8 cellular contexts compared by ENCODE assay signal in the genomic region with DNA sequence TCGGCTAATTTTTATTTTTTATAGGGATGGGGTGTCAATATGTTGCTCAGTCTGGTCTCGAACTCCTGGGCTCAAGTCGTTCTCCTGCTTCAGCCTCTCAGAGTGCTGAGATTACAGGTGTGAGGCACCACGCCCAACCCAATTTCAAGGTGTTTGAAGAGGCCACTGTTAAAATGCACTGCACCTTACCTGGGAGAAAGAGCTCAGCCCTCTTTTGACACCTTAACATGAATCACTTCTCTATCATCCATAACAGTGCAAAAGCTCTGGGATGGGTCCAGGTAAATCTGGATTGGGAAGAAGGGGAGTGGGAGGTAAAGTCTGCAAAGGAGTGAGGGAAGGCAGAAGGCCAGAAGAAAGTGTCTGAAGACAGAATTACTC. TPM values are rescaled to one million over a fixed set of nuclear protein-coding genes. Genes with fewer than 3 reads are reported as not detected.
DNase-seq lines count a peak whose midpoint lies in the region; ATAC-seq, FAIRE-seq and TF ChIP-seq lines count a peak whose summit lies in the region.

No MANE protein-coding gene starts in this region.

- in situ Hi-C loops in HepG2 (cut with HindIII; ENCODE audit: extremely low pct_ligation_motif_present, low pct_unique_long_range_greater_than_20kb), result no loop called here

- no peaks in the 10 kb centered on the region for H4K20me1 ChIP-seq in HepG2 (ENCODE audit: insufficient read depth, low read length)

- H3K9ac ChIP-seq in adipocyte (ENCODE audit: low read length) (peak overlapping the region; percentile 99), HepG2 (ENCODE audit: insufficient read depth, low read depth, low read length) (peak overlapping the region; percentile 93; the same call in 1 of the 2 replicates)

- intact Hi-C loops in HepG2 (cut with micrococcal nuclease; ENCODE audit: unreplicated experiment) (loop anchor here (5.0 kb wide), 1 partner anchor 43 kb away; the partner anchor contains the start of gene ZNF212), tibial artery (cut with DNase I; ENCODE audit: low total_unique reads) (no loop called here)

- H3K27ac ChIP-seq in HepG2 (ENCODE audit: extremely low read length, insufficient read depth, low read length), result no peak overlapping the region
- peak overlapping the region; percentile 82 to 87 for H3K27ac ChIP-seq in tibial artery

- H3K36me3 ChIP-seq in adipocyte (ENCODE audit: control insufficient read depth, insufficient read depth, low read length, severe bottlenecking) (peaks cover 17% of the 10 kb centered on the region), HepG2 (replicated peaks in 1 of 2; ENCODE audit: control insufficient read depth in 1 of 2, insufficient read depth in 2 of 2, low read length in 2 of 2) (peaks cover 9 to 17% of the 10 kb centered on the region in 2 experiments; a peak in 4 of 5 replicates), tibial artery (peaks cover 18 to 20% (median 20%) of the 10 kb centered on the region in 3 donors)

- H3K4me1 Mint-ChIP-seq in activated T-cell treated with anti-CD3 and anti-CD28 coated beads, Interleukin-2, amount 50 U/mL, for 4 hours (ENCODE audit: low read depth), result peaks cover 40% of the 10 kb centered on the region

- TF ChIP-seq EP300 in HepG2 (IDR thresholded peaks at IDR 0.05; ENCODE audit: low read depth in 2 of 2, low read length in 2 of 2) (no peak), HepG2 (CRISPR knock-in tag; IDR thresholded peaks at IDR 0.05; ENCODE audit: borderline replicate concordance) (no peak)

- H3K4me3 Mint-ChIP-seq in activated T-cell treated with anti-CD3 and anti-CD28 coated beads, Interleukin-2, amount 50 U/mL, for 4 hours, result peak overlapping the region; percentile 87

- POLR2A ChIA-PET in HepG2 (lab: Yijun Ruan, JAX), result interaction anchor here (0.8 to 1.7 kb wide), 7 partner anchors 9 to 140 kb away, joined by 3 to 9 read pairs (median 4); partner anchors contain the start of genes ZNF398, ZNF425 and ZNF783

- peak overlapping the region; percentile 95 for H3K4me3 ChIP-seq in adipocyte (ENCODE audit: low read length)
- H3K4me3 ChIP-seq in HepG2 (replicated peaks in 1 of 3; ENCODE audit: insufficient read depth in 1 of 3, low read depth in 2 of 3, low read length in 3 of 3), result peak overlapping the region; percentile 81 to 92 (median 90)
- peak overlapping the region; percentile 77 to 88 for H3K4me3 ChIP-seq in tibial artery

- no peak for TF ChIP-seq CTCF in HepG2 (CRISPR knock-in tag; IDR thresholded peaks at IDR 0.05)
- TF ChIP-seq CTCF in tibial artery (IDR thresholded peaks at IDR 0.05), result no peak

- peak overlapping the region; percentile 83 for H2AFZ ChIP-seq in HepG2 (ENCODE audit: low read length)

- peaks cover 31% of the 10 kb centered on the region for H3K79me2 ChIP-seq in HepG2 (ENCODE audit: insufficient read depth, low read length)

- H3K9me3 ChIP-seq in adipocyte (ENCODE audit: control insufficient read depth, low read length) (no peaks in the 10 kb centered on the region), HepG2 (ENCODE audit: low read length) (no peaks in the 10 kb centered on the region), tibial artery (no peaks in the 10 kb centered on the region)

- DNase-seq in activated T-cell treated with anti-CD3 and anti-CD28 coated beads, Interleukin-2, amount 50 U/mL, for 4 hours, result no peak
- DNase-seq in activated T-cell treated with anti-CD3 and anti-CD28 coated beads, Interleukin-2, amount 50 U/mL, for 48 hours, result no peak
- DNase-seq in adipocyte (ENCODE audit: low read depth) (no peak), HepG2 (ENCODE audit: low spot score) (no peak), tibial artery (no peak), RKO (ENCODE audit: low spot score) (no peak), mucosa of gallbladder (ENCODE audit: low spot score) (no peak)

- CTCF ChIA-PET in HepG2 (lab: Yijun Ruan, JAX; ENCODE audit: low intra/inter-chr PET ratio, low total read pairs), result interaction anchor here (1.0 kb wide), 1 partner anchor 47 kb away, joined by 4 read pairs; the partner anchor contains the start of gene ZNF398

- 33% methylated on average over 4 of the region's 4 CpGs for WGBS in HepG2 (ENCODE audit: low lambda C conversion rate)

- ATAC-seq in activated T-cell treated with anti-CD3 and anti-CD28 coated beads, Interleukin-2, amount 50 U/mL, for 4 hours, result no peak
- ATAC-seq in HepG2 (0 out of 3 replicates have a peak, but pooled peaks have one; percentile 0), HG03108 (IDR thresholded peaks at IDR 0.05; ENCODE audit: unreplicated experiment) (no peak)

- TF ChIP-seq RAD21 in HepG2 (CRISPR knock-in tag; IDR thresholded peaks at IDR 0.05), result no peak

- H3K27me3 Mint-ChIP-seq in activated T-cell treated with anti-CD3 and anti-CD28 coated beads, Interleukin-2, amount 50 U/mL, for 4 hours (ENCODE audit: low read depth), result no peaks in the 10 kb centered on the region

- H3K27me3 ChIP-seq in adipocyte (replicated peaks; ENCODE audit: control insufficient read depth, insufficient read depth, low read length), result no peaks in the 10 kb centered on the region
- peaks cover 0 to 7% of the 10 kb centered on the region in 2 experiments; a peak in 2 of 5 replicates for H3K27me3 ChIP-seq in HepG2 (ENCODE audit: control insufficient read depth in 1 of 2, insufficient read depth in 2 of 2, low read length in 2 of 2)
- no peaks in the 10 kb centered on the region for H3K27me3 ChIP-seq in tibial artery

- no peaks in the 10 kb centered on the region for H3K9me3 Mint-ChIP-seq in activated T-cell treated with anti-CD3 and anti-CD28 coated beads, Interleukin-2, amount 50 U/mL, for 4 hours

- no peak for FAIRE-seq in HepG2 (lab: Jason Lieb, UNC)

- H3K4me1 ChIP-seq in adipocyte (ENCODE audit: control insufficient read depth, insufficient read depth, low read length) (peaks cover 16% of the 10 kb centered on the region), HepG2 (ENCODE audit: insufficient read depth, low read length) (peaks cover 32% of the 10 kb centered on the region), tibial artery (peaks cover 0 to 30% (median 23%) of the 10 kb centered on the region in 4 donors)

- no TSS peak for BruUV-seq in HepG2 (replicated peaks; lab: Mats Ljungman, UMichigan)

- H3K4me2 ChIP-seq in HepG2 (ENCODE audit: low read depth, low read length), result peak overlapping the region; percentile 95

- H3K36me3 Mint-ChIP-seq in activated T-cell treated with anti-CD3 and anti-CD28 coated beads, Interleukin-2, amount 50 U/mL, for 4 hours (ENCODE audit: insufficient read depth), result peaks cover 15% of the 10 kb centered on the region

- no peak for TF ChIP-seq POLR2A in HepG2 (IDR thresholded peaks at IDR 0.05; ENCODE audit: insufficient read depth in 1 of 2, low read depth in 2 of 2, low read length in 2 of 2)

RNA-seq across cellular contexts. Expression of gene ZNF282, which starts 0.6 kb away (rescaled TPM):
- 10 to 100 TPM; 36.1 to 39.7 (median 38.3) TPM for total RNA-seq in activated T-cell treated with anti-CD3 and anti-CD28 coated beads, Interleukin-2, amount 50 U/mL, for 4 hours
- 19.3 and 20.9 TPM in 2 replicates for total RNA-seq in HepG2 (2016; rRNA removed; fragmentation: Illumina TruSeq; extraction: Trizol)
- 2.7 and 2.9 TPM in 2 replicates for total RNA-seq in HepG2 (2016; cell fraction: cytosol; rRNA removed; fragmentation: Illumina TruSeq; extraction: Trizol; ENCODE audit: low read depth)
- 15.5 and 23.4 TPM in 2 replicates for total RNA-seq in HepG2 (2016; cell fraction: insoluble cytoplasmic fraction; rRNA removed; fragmentation: Illumina TruSeq; extraction: Trizol)
- 7.4 and 7.5 TPM in 2 replicates for total RNA-seq in HepG2 (2016; cell fraction: membrane; rRNA removed; fragmentation: Illumina TruSeq; extraction: Trizol)
- 14.8 and 18.0 TPM in 2 replicates for total RNA-seq in HepG2 (2016; cell fraction: nucleus; rRNA removed; fragmentation: Illumina TruSeq; extraction: Trizol)
- 9.1 and 12.5 TPM in 2 replicates for polyA plus RNA-seq in HepG2 (2011; rRNA removed)
- 8.6 and 11.7 TPM in 2 replicates for polyA plus RNA-seq in HepG2 (2011; cell fraction: cytosol; rRNA removed)
- polyA plus RNA-seq in HepG2 (2011; cell fraction: nucleus; rRNA removed), result 18.1 and 20.6 TPM in 2 replicates
- polyA plus RNA-seq in HepG2 (2012), result 12.3 and 12.4 TPM in 2 replicates
- polyA plus RNA-seq in HepG2 (2016; cell fraction: cytosol; fragmentation: Illumina TruSeq; extraction: Trizol; ENCODE audit: low read depth), result 1.3 and 1.6 TPM in 2 replicates
- 12.4 and 15.3 TPM in 2 replicates for polyA plus RNA-seq in HepG2 (2016; cell fraction: insoluble cytoplasmic fraction; fragmentation: Illumina TruSeq; extraction: Trizol; ENCODE audit: low read depth)
- 2.8 and 3.9 TPM in 2 replicates for polyA plus RNA-seq in HepG2 (2016; cell fraction: membrane; fragmentation: Illumina TruSeq; extraction: Trizol; ENCODE audit: low read depth)
- 16.8 and 26.8 TPM in 2 replicates for polyA plus RNA-seq in HepG2 (2016; cell fraction: nucleus; fragmentation: Illumina TruSeq; extraction: Trizol; ENCODE audit: insufficient read depth, low read depth)
- polyA minus RNA-seq in HepG2 (2011; rRNA and poly(A)+ RNA removed; ENCODE audit: low replicate concordance), result 25.0 and 32.5 TPM in 2 replicates
- 13.9 and 18.6 TPM in 2 replicates for polyA minus RNA-seq in HepG2 (2011; cell fraction: cytosol; rRNA and poly(A)+ RNA removed)
- polyA minus RNA-seq in HepG2 (2011; cell fraction: nucleus; rRNA and poly(A)+ RNA removed), result 38.4 and 52.6 TPM in 2 replicates
- 33.8 TPM for total RNA-seq in mucosa of gallbladder

RNA-seq across cellular contexts. Expression of gene ZNF212, which starts 44.7 kb away (rescaled TPM):
- 10 to 100 TPM; 19.3 to 22.4 (median 20.5) TPM for total RNA-seq in activated T-cell treated with anti-CD3 and anti-CD28 coated beads, Interleukin-2, amount 50 U/mL, for 4 hours
- total RNA-seq in HepG2 (2016; rRNA removed; fragmentation: Illumina TruSeq; extraction: Trizol) (3.8 and 4.3 TPM in 2 replicates), mucosa of gallbladder (11.7 TPM)
- 0.40 and 1.1 TPM in 2 replicates for total RNA-seq in HepG2 (2016; cell fraction: cytosol; rRNA removed; fragmentation: Illumina TruSeq; extraction: Trizol; ENCODE audit: low read depth)
- 3.6 and 4.1 TPM in 2 replicates for total RNA-seq in HepG2 (2016; cell fraction: insoluble cytoplasmic fraction; rRNA removed; fragmentation: Illumina TruSeq; extraction: Trizol)
- 1.9 and 2.0 TPM in 2 replicates for total RNA-seq in HepG2 (2016; cell fraction: membrane; rRNA removed; fragmentation: Illumina TruSeq; extraction: Trizol)
- 3.3 and 4.5 TPM in 2 replicates for total RNA-seq in HepG2 (2016; cell fraction: nucleus; rRNA removed; fragmentation: Illumina TruSeq; extraction: Trizol)
- 2.6 and 3.1 TPM in 2 replicates for polyA plus RNA-seq in HepG2 (2011; rRNA removed)
- 2.1 and 2.3 TPM in 2 replicates for polyA plus RNA-seq in HepG2 (2011; cell fraction: cytosol; rRNA removed)
- polyA plus RNA-seq in HepG2 (2011; cell fraction: nucleus; rRNA removed), result 11.2 and 11.6 TPM in 2 replicates
- polyA plus RNA-seq in HepG2 (2012), result 3.9 TPM in 2 replicates
- polyA plus RNA-seq in HepG2 (2016; cell fraction: cytosol; fragmentation: Illumina TruSeq; extraction: Trizol; ENCODE audit: low read depth), result 0.28 and 0.59 TPM in 2 replicates
- 4.2 and 5.8 TPM in 2 replicates for polyA plus RNA-seq in HepG2 (2016; cell fraction: insoluble cytoplasmic fraction; fragmentation: Illumina TruSeq; extraction: Trizol; ENCODE audit: low read depth)
- polyA plus RNA-seq in HepG2 (2016; cell fraction: membrane; fragmentation: Illumina TruSeq; extraction: Trizol; ENCODE audit: low read depth), result 1.0 and 1.3 TPM in 2 replicates
- 14.2 and 14.5 TPM in 2 replicates for polyA plus RNA-seq in HepG2 (2016; cell fraction: nucleus; fragmentation: Illumina TruSeq; extraction: Trizol; ENCODE audit: insufficient read depth, low read depth)
- polyA minus RNA-seq in HepG2 (2011; rRNA and poly(A)+ RNA removed; ENCODE audit: low replicate concordance), result 4.0 and 4.6 TPM in 2 replicates
- 1.7 and 2.3 TPM in 2 replicates for polyA minus RNA-seq in HepG2 (2011; cell fraction: cytosol; rRNA and poly(A)+ RNA removed)
- polyA minus RNA-seq in HepG2 (2011; cell fraction: nucleus; rRNA and poly(A)+ RNA removed), result 5.2 and 6.1 TPM in 2 replicates

RNA-seq across cellular contexts. Expression of gene ZNF398, which starts 47.5 kb away (rescaled TPM):
- 10 to 100 TPM; 15.8 to 17.1 (median 16.3) TPM for total RNA-seq in activated T-cell treated with anti-CD3 and anti-CD28 coated beads, Interleukin-2, amount 50 U/mL, for 4 hours
- total RNA-seq in HepG2 (2016; rRNA removed; fragmentation: Illumina TruSeq; extraction: Trizol), result 8.9 and 10.4 TPM in 2 replicates
- 14.2 and 15.4 TPM in 2 replicates for total RNA-seq in HepG2 (2016; cell fraction: cytosol; rRNA removed; fragmentation: Illumina TruSeq; extraction: Trizol; ENCODE audit: low read depth)
- total RNA-seq in HepG2 (2016; cell fraction: insoluble cytoplasmic fraction; rRNA removed; fragmentation: Illumina TruSeq; extraction: Trizol), result 8.5 and 9.2 TPM in 2 replicates
- 6.4 and 7.2 TPM in 2 replicates for total RNA-seq in HepG2 (2016; cell fraction: membrane; rRNA removed; fragmentation: Illumina TruSeq; extraction: Trizol)
- total RNA-seq in HepG2 (2016; cell fraction: nucleus; rRNA removed; fragmentation: Illumina TruSeq; extraction: Trizol), result 10.8 and 11.7 TPM in 2 replicates
- 3.0 and 3.4 TPM in 2 replicates for polyA plus RNA-seq in HepG2 (2011; rRNA removed)
- 1.4 and 1.9 TPM in 2 replicates for polyA plus RNA-seq in HepG2 (2011; cell fraction: cytosol; rRNA removed)
- 5.8 and 7.1 TPM in 2 replicates for polyA plus RNA-seq in HepG2 (2011; cell fraction: nucleus; rRNA removed)
- polyA plus RNA-seq in HepG2 (2012), result 3.2 and 3.4 TPM in 2 replicates
- polyA plus RNA-seq in HepG2 (2016; cell fraction: cytosol; fragmentation: Illumina TruSeq; extraction: Trizol; ENCODE audit: low read depth), result 0.38 and 0.57 TPM in 2 replicates
- 5.1 and 6.1 TPM in 2 replicates for polyA plus RNA-seq in HepG2 (2016; cell fraction: insoluble cytoplasmic fraction; fragmentation: Illumina TruSeq; extraction: Trizol; ENCODE audit: low read depth)
- 1.7 and 1.9 TPM in 2 replicates for polyA plus RNA-seq in HepG2 (2016; cell fraction: membrane; fragmentation: Illumina TruSeq; extraction: Trizol; ENCODE audit: low read depth)
- polyA plus RNA-seq in HepG2 (2016; cell fraction: nucleus; fragmentation: Illumina TruSeq; extraction: Trizol; ENCODE audit: insufficient read depth, low read depth), result 7.1 and 7.4 TPM in 2 replicates
- polyA minus RNA-seq in HepG2 (2011; rRNA and poly(A)+ RNA removed; ENCODE audit: low replicate concordance), result 23.8 and 53.0 TPM in 2 replicates
- polyA minus RNA-seq in HepG2 (2011; cell fraction: cytosol; rRNA and poly(A)+ RNA removed), result 4.0 and 5.1 TPM in 2 replicates
- 17.5 and 21.4 TPM in 2 replicates for polyA minus RNA-seq in HepG2 (2011; cell fraction: nucleus; rRNA and poly(A)+ RNA removed)
- total RNA-seq in mucosa of gallbladder, result 15.3 TPM
